In the genomic region with DNA sequence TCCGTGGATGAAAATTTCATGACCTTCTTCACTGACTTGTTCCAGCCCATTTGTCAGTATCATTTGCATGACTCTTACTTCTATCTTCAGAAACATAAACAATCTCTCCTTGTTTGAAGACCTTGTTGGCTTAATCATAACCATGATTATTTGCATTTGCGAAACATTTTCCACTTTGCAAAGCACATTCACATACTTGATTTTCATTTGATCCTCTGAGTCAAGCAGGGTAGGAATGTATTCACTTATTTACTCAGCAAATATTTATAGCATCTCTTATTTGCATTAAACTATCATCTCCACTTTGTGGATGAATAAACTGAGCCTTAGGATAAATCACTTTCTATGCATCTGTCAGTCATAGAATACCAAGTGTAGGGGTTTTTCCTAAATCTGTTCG, we compare ENCODE assay signal across 16 cellular contexts.
A peak's percentile ranks its signal among the peaks of the same experiment; 100 is the strongest.
DNase-seq lines count a peak whose midpoint lies in the region; TF ChIP-seq lines count a peak whose summit lies in the region.
"Had no signal": no experiment of that assay in that cellular context is flagged by ENCODE, and none has a peak within 500 bp of the region (broad histone marks: within the 10 kb centered on the region; RNA-seq: fewer than 3 reads in every experiment).

No MANE protein-coding gene starts in this region.

- POLR2A ChIA-PET in CD8-positive, alpha-beta memory T cell (lab: Charles Lee), result no interaction called here

- no peaks in the 10 kb centered on the region for H3K9me3 ChIP-seq in CD8-positive, alpha-beta memory T cell (ENCODE audit: low read length)
- H3K9me3 ChIP-seq in uterus, result no peaks in the 10 kb centered on the region

- no peaks in the 10 kb centered on the region for H3K27me3 ChIP-seq in CD8-positive, alpha-beta memory T cell (ENCODE audit: insufficient read depth, low read length, poor library complexity, severe bottlenecking)
- H3K27me3 ChIP-seq in uterus, result no peaks in the 10 kb centered on the region

- no peak overlapping the region for H3K4me3 Mint-ChIP-seq in CD8-positive, alpha-beta memory T cell
- H3K4me3 Mint-ChIP-seq: CD4-positive, CD25-positive, alpha-beta regulatory T cell; T-cell had no signal

- peaks cover 0 to 3% of the 10 kb centered on the region in 2 donors for H3K27me3 Mint-ChIP-seq in CD8-positive, alpha-beta memory T cell
- H3K27me3 Mint-ChIP-seq: CD4-positive, CD25-positive, alpha-beta regulatory T cell; T-cell had no signal

- no peaks in the 10 kb centered on the region for H3K4me1 ChIP-seq in CD8-positive, alpha-beta memory T cell (ENCODE audit: insufficient read depth, low read length)
- H3K4me1 ChIP-seq in uterus, result no peaks in the 10 kb centered on the region

- intact Hi-C loops in uterus (cut with DNase I; ENCODE audit: low total_unique reads), result no loop called here

- DNase-seq in AG09309 (ENCODE audit: low read depth) (peak; percentile 11), HCEC 1CT (peak; percentile 76), amniotic stem cell (lab: John Stamatoyannopoulos, UW) (peak; percentile 34), kidney glomerular epithelial cell (lab: John Stamatoyannopoulos, UW) (peak; percentile 53), NCI-H510A treated with DMSO at 0.1 percent for 48 hours (lab: John Stamatoyannopoulos, UW) (no peak), uterus (no peak)
- no peak for DNase-seq in CD8-positive, alpha-beta memory T cell
- no peak for DNase-seq in activated CD4-positive, alpha-beta T cell treated with anti-CD3 and anti-CD28 coated beads for 48 hours
- DNase-seq: CD4-positive, CD25-positive, alpha-beta regulatory T cell; NCI-H1417; NCI-H2081; NCI-H2227 treated with DMSO at 0.1 percent for 48 hours; NCI-H748 treated with DMSO at 0.1 percent for 48 hours; PC-9; T-cell had no signal

- H3K4me1 Mint-ChIP-seq in CD8-positive, alpha-beta memory T cell, result no peaks in the 10 kb centered on the region
- H3K4me1 Mint-ChIP-seq: CD4-positive, CD25-positive, alpha-beta regulatory T cell; T-cell had no signal

- H3K27ac ChIP-seq in CD8-positive, alpha-beta memory T cell (ENCODE audit: low read depth, low read length), result no peak overlapping the region
- no peak overlapping the region for H3K27ac ChIP-seq in uterus
- H3K27ac ChIP-seq: PC-9, SK-N-MC had no signal

- H3K27ac Mint-ChIP-seq in CD8-positive, alpha-beta memory T cell, result no peak overlapping the region
- H3K27ac Mint-ChIP-seq: CD4-positive, CD25-positive, alpha-beta regulatory T cell; T-cell had no signal

- no peak for TF ChIP-seq POLR2A in uterus (IDR thresholded peaks at IDR 0.05)

- H3K9me3 Mint-ChIP-seq in CD8-positive, alpha-beta memory T cell, result no peaks in the 10 kb centered on the region
- H3K9me3 Mint-ChIP-seq: T-cell had no signal

- H3K36me3 ChIP-seq in CD8-positive, alpha-beta memory T cell (ENCODE audit: insufficient read depth, low read length), result no peaks in the 10 kb centered on the region
- no peaks in the 10 kb centered on the region for H3K36me3 ChIP-seq in uterus

- CTCF ChIA-PET in CD8-positive, alpha-beta memory T cell (lab: Charles Lee), result no interaction called here

- H3K36me3 Mint-ChIP-seq in CD8-positive, alpha-beta memory T cell, result no peaks in the 10 kb centered on the region
- H3K36me3 Mint-ChIP-seq: CD4-positive, CD25-positive, alpha-beta regulatory T cell; T-cell had no signal

- no peak overlapping the region for H3K4me3 ChIP-seq in AG09309 (ENCODE audit: control insufficient read depth, low read depth, low read length)
- no peak overlapping the region for H3K4me3 ChIP-seq in CD8-positive, alpha-beta memory T cell (ENCODE audit: low read length)
- H3K4me3 ChIP-seq in uterus, result no peak overlapping the region
- H3K4me3 ChIP-seq: PC-9, SK-N-MC had no signal

- TF ChIP-seq CTCF in AG09309 (IDR thresholded peaks at IDR 0.05; ENCODE audit: control insufficient read depth, insufficient read depth, low read depth, low read length, missing control alignments), result no peak
- TF ChIP-seq CTCF in uterus (IDR thresholded peaks at IDR 0.05), result no peak

Comparison
In these comparisons a context has a peak if more than half of its experiments do, and no peak if none do; other contexts are left out.
1. DNase-seq: peak in AG09309 (single experiment), HCEC 1CT (single experiment), amniotic stem cell (single experiment) and kidney glomerular epithelial cell (single experiment); none in NCI-H510A treated with DMSO at 0.1 percent for 48 hours (single experiment), CD8-positive, alpha-beta memory T cell (0 of 5), activated CD4-positive, alpha-beta T cell treated with anti-CD3 and anti-CD28 coated beads for 48 hours (single experiment) and uterus (0 of 2).